Comparison of ENCODE assay signal across 10 cellular contexts in the genomic region with DNA sequence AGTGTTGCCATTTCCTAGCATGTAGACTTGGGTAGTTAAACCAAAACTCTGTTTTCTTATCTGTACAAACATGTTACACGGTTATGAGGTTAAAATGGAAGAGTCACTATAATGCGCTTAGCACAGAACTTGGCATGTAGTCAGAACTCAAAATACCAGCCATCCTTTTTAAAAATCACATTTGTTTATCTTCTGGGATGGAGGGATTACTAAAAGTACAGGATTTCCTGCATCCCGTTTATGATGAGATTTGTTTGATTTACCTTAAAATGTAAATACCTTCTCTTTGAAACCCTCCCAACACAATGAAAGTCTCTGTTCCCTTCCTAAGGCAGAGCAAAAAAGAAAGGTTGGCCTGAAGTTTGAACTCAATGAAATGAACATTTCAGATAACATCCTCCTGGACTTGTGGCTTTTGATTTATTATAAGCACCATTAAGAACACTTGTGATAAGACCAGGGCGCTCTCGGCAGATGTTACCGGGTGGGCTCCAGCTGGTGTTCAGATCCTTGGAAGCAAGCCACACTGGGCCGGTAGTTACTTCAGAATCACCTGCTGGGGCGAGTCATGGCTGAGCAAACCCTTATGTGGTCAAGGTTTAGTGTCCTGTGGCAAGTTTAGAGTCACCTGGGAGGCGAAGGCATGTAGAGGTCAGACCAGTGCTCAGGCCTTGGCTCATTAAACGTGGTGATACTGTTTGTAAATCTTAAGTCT.
A peak's percentile ranks its signal among the peaks of the same experiment; 100 is the strongest.
DNase-seq lines count a peak whose midpoint lies in the region; ATAC-seq and TF ChIP-seq lines count a peak whose summit lies in the region.
"Had no signal": no experiment of that assay in that cellular context is flagged by ENCODE, and none has a peak within 500 bp of the region (broad histone marks: within the 10 kb centered on the region; RNA-seq: fewer than 3 reads in every experiment).

No MANE protein-coding gene starts in this region.

- ATAC-seq in Right ventricle myocardium superior (ENCODE audit: poor library complexity) (peak; percentile 13), upper lobe of right lung (peak; percentile 92), GM18498 (IDR thresholded peaks at IDR 0.05; ENCODE audit: unreplicated experiment) (no peak)
- no peak for ATAC-seq in activated CD8-positive, alpha-beta T cell treated with anti-CD3 and anti-CD28 coated beads for 36 hours

- CTCF ChIA-PET in mammary epithelial cell (lab: Charles Lee; ENCODE audit: low non-redundant PET) = no interaction called here
- CTCF ChIA-PET in MCF 10A (lab: Yijun Ruan, JAX) = interaction anchor here (0.6 to 1.7 kb wide), 3 partner anchors 17 to 114 kb away, joined by 6 to 8 read pairs (median 6); no protein-coding TSS in a partner anchor
- CTCF ChIA-PET in activated CD8-positive, alpha-beta T cell treated with anti-CD3 and anti-CD28 coated beads for 36 hours (lab: Charles Lee) = interaction anchor here (1.5 kb wide), 1 partner anchor 9 kb away, joined by 3 read pairs; no protein-coding TSS in a partner anchor

- no TSS peak for BruUV-seq in mammary epithelial cell (replicated peaks; lab: Mats Ljungman, UMichigan)
- BruUV-seq in MCF 10A (replicated peaks; lab: Mats Ljungman, UMichigan) = no TSS peak

- TF ChIP-seq CTCF in mammary epithelial cell (conservative IDR thresholded peaks at IDR 0.05 in 1 of 2, IDR thresholded peaks at IDR 0.05 in 1 of 2; ENCODE audit: extremely low read depth in 1 of 2, insufficient read depth in 1 of 2, low read depth in 1 of 2, low read length in 2 of 2) (no peak), breast epithelium (IDR thresholded peaks at IDR 0.05) (no peak), upper lobe of right lung (IDR thresholded peaks at IDR 0.05) (no peak), MCF 10A (IDR thresholded peaks at IDR 0.05; ENCODE audit: unreplicated experiment) (no peak)
- no peak for TF ChIP-seq CTCF in activated CD8-positive, alpha-beta T cell treated with anti-CD3 and anti-CD28 coated beads for 36 hours (IDR thresholded peaks at IDR 0.05)

- in situ Hi-C loops in mammary epithelial cell (cut with MboI; ENCODE audit: low sequenced_read_pairs in 2 of 2) = no loop called here

- H3K27me3 ChIP-seq in mammary epithelial cell (ENCODE audit: insufficient read depth, low read length) (no peaks in the 10 kb centered on the region), breast epithelium (no peaks in the 10 kb centered on the region), upper lobe of right lung (no peaks in the 10 kb centered on the region)

- no peak overlapping the region for H3K4me2 ChIP-seq in mammary epithelial cell (ENCODE audit: insufficient read depth, low read depth, low read length)

- no peaks in the 10 kb centered on the region for H3K36me3 ChIP-seq in mammary epithelial cell (ENCODE audit: insufficient read depth, low read length)
- no peaks in the 10 kb centered on the region for H3K36me3 ChIP-seq in breast epithelium
- H3K36me3 ChIP-seq in upper lobe of right lung = peaks cover 14% of the 10 kb centered on the region

- no peak overlapping the region for H3K4me3 Mint-ChIP-seq in MCF 10A (ENCODE audit: unreplicated experiment)
- no peak overlapping the region for H3K4me3 Mint-ChIP-seq in activated CD8-positive, alpha-beta T cell treated with anti-CD3 and anti-CD28 coated beads for 36 hours

- dilution Hi-C loops in mammary epithelial cell (cut with HindIII; ENCODE audit: low sequenced_read_pairs) = no loop called here

- WGBS in mammary epithelial cell (ENCODE audit: low coverage, missing lambda C conversion rate) = 84% methylated on average over 10 of the region's 10 CpGs

- peak; percentile 60 for DNase-seq in mammary epithelial cell
- DNase-seq in breast epithelium (ENCODE audit: low spot score in 2 of 2) = no peak
- DNase-seq in NCI-H69 (lab: John Stamatoyannopoulos, UW) = peak; percentile 89
- no peak for DNase-seq in Right ventricle myocardium superior
- peak; percentile 70 for DNase-seq in upper lobe of right lung
- DNase-seq in MCF 10A (ENCODE audit: unreplicated experiment) = no peak
- DNase-seq in activated CD8-positive, alpha-beta T cell treated with anti-CD3 and anti-CD28 coated beads for 36 hours = no peak
- DNase-seq: activated T-cell treated with anti-CD3 and anti-CD28 coated beads for 4 hours, caudate nucleus had no signal

- no peak overlapping the region for H3K4me3 ChIP-seq in mammary epithelial cell (replicated peaks in 1 of 3; ENCODE audit: insufficient read depth in 1 of 3, low read depth in 2 of 3, low read length in 3 of 3)
- no peak overlapping the region for H3K4me3 ChIP-seq in breast epithelium
- H3K4me3 ChIP-seq in upper lobe of right lung = no peak overlapping the region

- POLR2A ChIA-PET in MCF 10A (lab: Yijun Ruan, JAX) = interaction anchor here (1.2 kb wide), 1 partner anchor 243 kb away, joined by 3 read pairs; no protein-coding TSS in a partner anchor
- POLR2A ChIA-PET in activated CD8-positive, alpha-beta T cell treated with anti-CD3 and anti-CD28 coated beads for 36 hours (lab: Charles Lee) = interaction anchor here (0.7 kb wide), 1 partner anchor 54 kb away, joined by 3 read pairs; no protein-coding TSS in a partner anchor

- H3K36me3 Mint-ChIP-seq in MCF 10A (ENCODE audit: insufficient read depth, unreplicated experiment) = peaks cover 6% of the 10 kb centered on the region
- peaks cover 38% of the 10 kb centered on the region for H3K36me3 Mint-ChIP-seq in activated CD8-positive, alpha-beta T cell treated with anti-CD3 and anti-CD28 coated beads for 36 hours (ENCODE audit: low read depth)

- H3K4me1 ChIP-seq in mammary epithelial cell (ENCODE audit: insufficient read depth, low read length) (peaks cover 4% of the 10 kb centered on the region), breast epithelium (no peaks in the 10 kb centered on the region), upper lobe of right lung (peaks cover 10% of the 10 kb centered on the region)

- H2AFZ ChIP-seq in mammary epithelial cell (ENCODE audit: low read depth, low read length) = no peak overlapping the region

- intact Hi-C loops in mammary epithelial cell (cut with micrococcal nuclease) = no loop called here
- intact Hi-C loops in breast epithelium (cut with DNase I; ENCODE audit: low total_unique reads) = no loop called here
- intact Hi-C loops in Right ventricle myocardium superior (cut with DNase I) = loop anchor here (10.0 kb wide), 1 partner anchor 95 kb away; no protein-coding TSS in a partner anchor
- intact Hi-C loops in upper lobe of right lung (cut with DNase I) = no loop called here
- intact Hi-C loops in MCF 10A (cut with micrococcal nuclease) = loop anchor here (2.0 kb wide), 1 partner anchor 77 kb away; no protein-coding TSS in a partner anchor
- intact Hi-C loops in activated CD8-positive, alpha-beta T cell treated with anti-CD3 and anti-CD28 coated beads for 36 hours (cut with micrococcal nuclease) = no loop called here

- H3K9me3 ChIP-seq in mammary epithelial cell (replicated peaks; ENCODE audit: insufficient read depth, low read length) (no peaks in the 10 kb centered on the region), breast epithelium (no peaks in the 10 kb centered on the region), upper lobe of right lung (no peaks in the 10 kb centered on the region)

- no peaks in the 10 kb centered on the region for H3K27me3 Mint-ChIP-seq in MCF 10A (ENCODE audit: insufficient read depth, unreplicated experiment)
- H3K27me3 Mint-ChIP-seq in activated CD8-positive, alpha-beta T cell treated with anti-CD3 and anti-CD28 coated beads for 36 hours = no peaks in the 10 kb centered on the region

- TF ChIP-seq POLR2A in breast epithelium (IDR thresholded peaks at IDR 0.05) = no peak

- H3K79me2 ChIP-seq in mammary epithelial cell (ENCODE audit: insufficient read depth, low read length) = no peaks in the 10 kb centered on the region

- H4K20me1 ChIP-seq in mammary epithelial cell (ENCODE audit: insufficient read depth, low read length) = no peaks in the 10 kb centered on the region

- H3K9ac ChIP-seq in mammary epithelial cell (ENCODE audit: insufficient read depth, low read length) = no peak overlapping the region

- H3K27ac ChIP-seq in mammary epithelial cell (ENCODE audit: insufficient read depth, low read depth, low read length) = no peak overlapping the region
- no peak overlapping the region for H3K27ac ChIP-seq in breast epithelium
- no peak overlapping the region for H3K27ac ChIP-seq in upper lobe of right lung

- no peak overlapping the region for H3K27ac Mint-ChIP-seq in MCF 10A (ENCODE audit: low read depth, unreplicated experiment)
- H3K27ac Mint-ChIP-seq in activated CD8-positive, alpha-beta T cell treated with anti-CD3 and anti-CD28 coated beads for 36 hours = no peak overlapping the region

- no peaks in the 10 kb centered on the region for H3K9me3 Mint-ChIP-seq in MCF 10A (ENCODE audit: unreplicated experiment)
- H3K9me3 Mint-ChIP-seq in activated CD8-positive, alpha-beta T cell treated with anti-CD3 and anti-CD28 coated beads for 36 hours = no peaks in the 10 kb centered on the region

- no peaks in the 10 kb centered on the region for H3K4me1 Mint-ChIP-seq in MCF 10A (ENCODE audit: insufficient read depth, unreplicated experiment)
- H3K4me1 Mint-ChIP-seq in activated CD8-positive, alpha-beta T cell treated with anti-CD3 and anti-CD28 coated beads for 36 hours (ENCODE audit: low read depth) = no peaks in the 10 kb centered on the region

Comparison
In these comparisons a context has a peak if more than half of its experiments do, and no peak if none do; other contexts are left out.
1. DNase-seq: peak in mammary epithelial cell (single experiment), NCI-H69 (single experiment) and upper lobe of right lung (single experiment); none in breast epithelium (0 of 2), Right ventricle myocardium superior (single experiment), MCF 10A (single experiment) and activated CD8-positive, alpha-beta T cell treated with anti-CD3 and anti-CD28 coated beads for 36 hours (single experiment).
2. intact Hi-C loops: an anchor here in Right ventricle myocardium superior (10.0 kb wide) and MCF 10A (2.0 kb wide); none called in mammary epithelial cell, breast epithelium, upper lobe of right lung and activated CD8-positive, alpha-beta T cell treated with anti-CD3 and anti-CD28 coated beads for 36 hours.
3. ATAC-seq: peak in Right ventricle myocardium superior (single experiment) and upper lobe of right lung (single experiment); none in activated CD8-positive, alpha-beta T cell treated with anti-CD3 and anti-CD28 coated beads for 36 hours (single experiment) and GM18498 (single experiment).